Comparison of ENCODE assay signal across 1 cellular context in the genomic region with DNA sequence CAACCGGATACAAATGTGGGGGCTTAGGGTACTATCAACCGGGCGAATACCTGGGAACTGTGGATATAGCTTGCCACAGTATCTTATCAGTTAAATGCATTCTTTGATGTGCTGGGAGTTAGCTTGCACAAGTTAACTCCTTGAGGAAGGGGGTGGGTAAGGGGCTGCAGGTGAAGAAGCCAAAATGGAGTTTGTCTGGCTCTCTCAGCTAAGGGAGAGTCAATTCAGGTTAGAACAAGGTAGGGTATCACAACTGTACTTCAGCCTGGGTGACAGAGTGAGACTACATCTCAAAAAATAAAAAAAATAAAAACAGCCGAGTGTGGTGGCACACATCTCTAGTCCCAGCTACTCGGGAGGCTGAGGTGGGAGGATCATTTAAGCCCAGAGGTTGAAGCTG.
TF ChIP-seq lines count a peak whose summit lies in the region.

No MANE protein-coding gene starts in this region.

TF ChIP-seq in K562, 482 proteins besides CTCF, POLR2A, EP300 and RAD21 (continued from another document and continues in another):
- TF ChIP-seq, protein P1, sequence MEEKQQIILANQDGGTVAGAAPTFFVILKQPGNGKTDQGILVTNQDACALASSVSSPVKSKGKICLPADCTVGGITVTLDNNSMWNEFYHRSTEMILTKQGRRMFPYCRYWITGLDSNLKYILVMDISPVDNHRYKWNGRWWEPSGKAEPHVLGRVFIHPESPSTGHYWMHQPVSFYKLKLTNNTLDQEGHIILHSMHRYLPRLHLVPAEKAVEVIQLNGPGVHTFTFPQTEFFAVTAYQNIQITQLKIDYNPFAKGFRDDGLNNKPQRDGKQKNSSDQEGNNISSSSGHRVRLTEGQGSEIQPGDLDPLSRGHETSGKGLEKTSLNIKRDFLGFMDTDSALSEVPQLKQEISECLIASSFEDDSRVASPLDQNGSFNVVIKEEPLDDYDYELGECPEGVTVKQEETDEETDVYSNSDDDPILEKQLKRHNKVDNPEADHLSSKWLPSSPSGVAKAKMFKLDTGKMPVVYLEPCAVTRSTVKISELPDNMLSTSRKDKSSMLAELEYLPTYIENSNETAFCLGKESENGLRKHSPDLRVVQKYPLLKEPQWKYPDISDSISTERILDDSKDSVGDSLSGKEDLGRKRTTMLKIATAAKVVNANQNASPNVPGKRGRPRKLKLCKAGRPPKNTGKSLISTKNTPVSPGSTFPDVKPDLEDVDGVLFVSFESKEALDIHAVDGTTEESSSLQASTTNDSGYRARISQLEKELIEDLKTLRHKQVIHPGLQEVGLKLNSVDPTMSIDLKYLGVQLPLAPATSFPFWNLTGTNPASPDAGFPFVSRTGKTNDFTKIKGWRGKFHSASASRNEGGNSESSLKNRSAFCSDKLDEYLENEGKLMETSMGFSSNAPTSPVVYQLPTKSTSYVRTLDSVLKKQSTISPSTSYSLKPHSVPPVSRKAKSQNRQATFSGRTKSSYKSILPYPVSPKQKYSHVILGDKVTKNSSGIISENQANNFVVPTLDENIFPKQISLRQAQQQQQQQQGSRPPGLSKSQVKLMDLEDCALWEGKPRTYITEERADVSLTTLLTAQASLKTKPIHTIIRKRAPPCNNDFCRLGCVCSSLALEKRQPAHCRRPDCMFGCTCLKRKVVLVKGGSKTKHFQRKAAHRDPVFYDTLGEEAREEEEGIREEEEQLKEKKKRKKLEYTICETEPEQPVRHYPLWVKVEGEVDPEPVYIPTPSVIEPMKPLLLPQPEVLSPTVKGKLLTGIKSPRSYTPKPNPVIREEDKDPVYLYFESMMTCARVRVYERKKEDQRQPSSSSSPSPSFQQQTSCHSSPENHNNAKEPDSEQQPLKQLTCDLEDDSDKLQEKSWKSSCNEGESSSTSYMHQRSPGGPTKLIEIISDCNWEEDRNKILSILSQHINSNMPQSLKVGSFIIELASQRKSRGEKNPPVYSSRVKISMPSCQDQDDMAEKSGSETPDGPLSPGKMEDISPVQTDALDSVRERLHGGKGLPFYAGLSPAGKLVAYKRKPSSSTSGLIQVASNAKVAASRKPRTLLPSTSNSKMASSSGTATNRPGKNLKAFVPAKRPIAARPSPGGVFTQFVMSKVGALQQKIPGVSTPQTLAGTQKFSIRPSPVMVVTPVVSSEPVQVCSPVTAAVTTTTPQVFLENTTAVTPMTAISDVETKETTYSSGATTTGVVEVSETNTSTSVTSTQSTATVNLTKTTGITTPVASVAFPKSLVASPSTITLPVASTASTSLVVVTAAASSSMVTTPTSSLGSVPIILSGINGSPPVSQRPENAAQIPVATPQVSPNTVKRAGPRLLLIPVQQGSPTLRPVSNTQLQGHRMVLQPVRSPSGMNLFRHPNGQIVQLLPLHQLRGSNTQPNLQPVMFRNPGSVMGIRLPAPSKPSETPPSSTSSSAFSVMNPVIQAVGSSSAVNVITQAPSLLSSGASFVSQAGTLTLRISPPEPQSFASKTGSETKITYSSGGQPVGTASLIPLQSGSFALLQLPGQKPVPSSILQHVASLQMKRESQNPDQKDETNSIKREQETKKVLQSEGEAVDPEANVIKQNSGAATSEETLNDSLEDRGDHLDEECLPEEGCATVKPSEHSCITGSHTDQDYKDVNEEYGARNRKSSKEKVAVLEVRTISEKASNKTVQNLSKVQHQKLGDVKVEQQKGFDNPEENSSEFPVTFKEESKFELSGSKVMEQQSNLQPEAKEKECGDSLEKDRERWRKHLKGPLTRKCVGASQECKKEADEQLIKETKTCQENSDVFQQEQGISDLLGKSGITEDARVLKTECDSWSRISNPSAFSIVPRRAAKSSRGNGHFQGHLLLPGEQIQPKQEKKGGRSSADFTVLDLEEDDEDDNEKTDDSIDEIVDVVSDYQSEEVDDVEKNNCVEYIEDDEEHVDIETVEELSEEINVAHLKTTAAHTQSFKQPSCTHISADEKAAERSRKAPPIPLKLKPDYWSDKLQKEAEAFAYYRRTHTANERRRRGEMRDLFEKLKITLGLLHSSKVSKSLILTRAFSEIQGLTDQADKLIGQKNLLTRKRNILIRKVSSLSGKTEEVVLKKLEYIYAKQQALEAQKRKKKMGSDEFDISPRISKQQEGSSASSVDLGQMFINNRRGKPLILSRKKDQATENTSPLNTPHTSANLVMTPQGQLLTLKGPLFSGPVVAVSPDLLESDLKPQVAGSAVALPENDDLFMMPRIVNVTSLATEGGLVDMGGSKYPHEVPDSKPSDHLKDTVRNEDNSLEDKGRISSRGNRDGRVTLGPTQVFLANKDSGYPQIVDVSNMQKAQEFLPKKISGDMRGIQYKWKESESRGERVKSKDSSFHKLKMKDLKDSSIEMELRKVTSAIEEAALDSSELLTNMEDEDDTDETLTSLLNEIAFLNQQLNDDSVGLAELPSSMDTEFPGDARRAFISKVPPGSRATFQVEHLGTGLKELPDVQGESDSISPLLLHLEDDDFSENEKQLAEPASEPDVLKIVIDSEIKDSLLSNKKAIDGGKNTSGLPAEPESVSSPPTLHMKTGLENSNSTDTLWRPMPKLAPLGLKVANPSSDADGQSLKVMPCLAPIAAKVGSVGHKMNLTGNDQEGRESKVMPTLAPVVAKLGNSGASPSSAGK (IDR thresholded peaks at IDR 0.05): no peak
- no peak for TF ChIP-seq PML (IDR thresholded peaks at IDR 0.05; ENCODE audit: low read length)
- no peak for TF ChIP-seq ILF3 (IDR thresholded peaks at IDR 0.05; ENCODE audit: borderline replicate concordance)
- TF ChIP-seq, protein P2, sequence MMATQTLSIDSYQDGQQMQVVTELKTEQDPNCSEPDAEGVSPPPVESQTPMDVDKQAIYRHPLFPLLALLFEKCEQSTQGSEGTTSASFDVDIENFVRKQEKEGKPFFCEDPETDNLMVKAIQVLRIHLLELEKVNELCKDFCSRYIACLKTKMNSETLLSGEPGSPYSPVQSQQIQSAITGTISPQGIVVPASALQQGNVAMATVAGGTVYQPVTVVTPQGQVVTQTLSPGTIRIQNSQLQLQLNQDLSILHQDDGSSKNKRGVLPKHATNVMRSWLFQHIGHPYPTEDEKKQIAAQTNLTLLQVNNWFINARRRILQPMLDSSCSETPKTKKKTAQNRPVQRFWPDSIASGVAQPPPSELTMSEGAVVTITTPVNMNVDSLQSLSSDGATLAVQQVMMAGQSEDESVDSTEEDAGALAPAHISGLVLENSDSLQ (IDR thresholded peaks at IDR 0.05): no peak
- TF ChIP-seq FOXA3 (CRISPR knock-in tag; conservative IDR thresholded peaks at IDR 0.05 in 1 of 2, IDR thresholded peaks at IDR 0.05 in 1 of 2): no peak
- no peak for TF ChIP-seq U2AF2 (optimal IDR thresholded peaks at IDR 0.05; ENCODE audit: low read depth, low read length)
- no peak for TF ChIP-seq BRCA1 (IDR thresholded peaks at IDR 0.05)
- no peak for TF ChIP-seq BRCA1 (CRISPR knock-in tag; IDR thresholded peaks at IDR 0.05)
- TF ChIP-seq, protein P3, sequence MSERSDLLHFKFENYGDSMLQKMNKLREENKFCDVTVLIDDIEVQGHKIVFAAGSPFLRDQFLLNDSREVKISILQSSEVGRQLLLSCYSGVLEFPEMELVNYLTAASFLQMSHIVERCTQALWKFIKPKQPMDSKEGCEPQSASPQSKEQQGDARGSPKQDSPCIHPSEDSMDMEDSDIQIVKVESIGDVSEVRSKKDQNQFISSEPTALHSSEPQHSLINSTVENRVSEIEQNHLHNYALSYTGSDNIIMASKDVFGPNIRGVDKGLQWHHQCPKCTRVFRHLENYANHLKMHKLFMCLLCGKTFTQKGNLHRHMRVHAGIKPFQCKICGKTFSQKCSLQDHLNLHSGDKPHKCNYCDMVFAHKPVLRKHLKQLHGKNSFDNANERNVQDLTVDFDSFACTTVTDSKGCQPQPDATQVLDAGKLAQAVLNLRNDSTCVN (CRISPR knock-in tag; IDR thresholded peaks at IDR 0.05): no peak; the same call in 1 of the 2 replicates
- TF ChIP-seq CXXC5 (CRISPR knock-in tag; IDR thresholded peaks at IDR 0.05): peak; percentile 67
- TF ChIP-seq, protein P4, sequence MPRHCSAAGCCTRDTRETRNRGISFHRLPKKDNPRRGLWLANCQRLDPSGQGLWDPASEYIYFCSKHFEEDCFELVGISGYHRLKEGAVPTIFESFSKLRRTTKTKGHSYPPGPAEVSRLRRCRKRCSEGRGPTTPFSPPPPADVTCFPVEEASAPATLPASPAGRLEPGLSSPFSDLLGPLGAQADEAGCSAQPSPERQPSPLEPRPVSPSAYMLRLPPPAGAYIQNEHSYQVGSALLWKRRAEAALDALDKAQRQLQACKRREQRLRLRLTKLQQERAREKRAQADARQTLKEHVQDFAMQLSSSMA (CRISPR knock-in tag; IDR thresholded peaks at IDR 0.05): no peak
- no peak for TF ChIP-seq SMARCA5 (IDR thresholded peaks at IDR 0.05)
- no peak for TF ChIP-seq HDAC6 (IDR thresholded peaks at IDR 0.05; ENCODE audit: low read depth, low read length)
- TF ChIP-seq NCOA4 (IDR thresholded peaks at IDR 0.05; ENCODE audit: partially characterized antibody): no peak
- TF ChIP-seq, protein P5, sequence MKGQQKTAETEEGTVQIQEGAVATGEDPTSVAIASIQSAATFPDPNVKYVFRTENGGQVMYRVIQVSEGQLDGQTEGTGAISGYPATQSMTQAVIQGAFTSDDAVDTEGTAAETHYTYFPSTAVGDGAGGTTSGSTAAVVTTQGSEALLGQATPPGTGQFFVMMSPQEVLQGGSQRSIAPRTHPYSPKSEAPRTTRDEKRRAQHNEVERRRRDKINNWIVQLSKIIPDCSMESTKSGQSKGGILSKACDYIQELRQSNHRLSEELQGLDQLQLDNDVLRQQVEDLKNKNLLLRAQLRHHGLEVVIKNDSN (CRISPR knock-in tag; IDR thresholded peaks at IDR 0.05): no peak
- TF ChIP-seq SNRNP70 (optimal IDR thresholded peaks at IDR 0.05; ENCODE audit: low read depth, low read length): no peak
- TF ChIP-seq ZNF184 (CRISPR knock-in tag; IDR thresholded peaks at IDR 0.05): no peak
- no peak for TF ChIP-seq NFATC3 (IDR thresholded peaks at IDR 0.05)
- peak; percentile 70; the same call in 1 of the 2 replicates for TF ChIP-seq PYGO2 (tag; IDR thresholded peaks at IDR 0.05)
- TF ChIP-seq, protein P6, sequence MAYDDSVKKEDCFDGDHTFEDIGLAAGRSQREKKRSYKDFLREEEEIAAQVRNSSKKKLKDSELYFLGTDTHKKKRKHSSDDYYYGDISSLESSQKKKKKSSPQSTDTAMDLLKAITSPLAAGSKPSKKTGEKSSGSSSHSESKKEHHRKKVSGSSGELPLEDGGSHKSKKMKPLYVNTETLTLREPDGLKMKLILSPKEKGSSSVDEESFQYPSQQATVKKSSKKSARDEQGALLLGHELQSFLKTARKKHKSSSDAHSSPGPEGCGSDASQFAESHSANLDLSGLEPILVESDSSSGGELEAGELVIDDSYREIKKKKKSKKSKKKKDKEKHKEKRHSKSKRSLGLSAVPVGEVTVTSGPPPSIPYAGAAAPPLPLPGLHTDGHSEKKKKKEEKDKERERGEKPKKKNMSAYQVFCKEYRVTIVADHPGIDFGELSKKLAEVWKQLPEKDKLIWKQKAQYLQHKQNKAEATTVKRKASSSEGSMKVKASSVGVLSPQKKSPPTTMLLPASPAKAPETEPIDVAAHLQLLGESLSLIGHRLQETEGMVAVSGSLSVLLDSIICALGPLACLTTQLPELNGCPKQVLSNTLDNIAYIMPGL (CRISPR knock-in tag; IDR thresholded peaks at IDR 0.05): no peak
- peak; percentile 80 for TF ChIP-seq PTRF (tag; IDR thresholded peaks at IDR 0.05)
- TF ChIP-seq ZNF311 (CRISPR knock-in tag; IDR thresholded peaks at IDR 0.05): 0 out of 2 replicates have a peak, but pooled peaks have one; percentile 86
- TF ChIP-seq STAT5A (IDR thresholded peaks at IDR 0.05; ENCODE audit: borderline replicate concordance, low read length): no peak
- no peak for TF ChIP-seq ZNF696 (CRISPR knock-in tag; conservative IDR thresholded peaks at IDR 0.05)
- no peak for TF ChIP-seq ZZZ3 (IDR thresholded peaks at IDR 0.05)
- TF ChIP-seq ZSCAN29 (IDR thresholded peaks at IDR 0.05): no peak
- no peak for TF ChIP-seq ZNF507 (tag; conservative IDR thresholded peaks at IDR 0.05)
- no peak for TF ChIP-seq BRD4 (IDR thresholded peaks at IDR 0.05)
- TF ChIP-seq MAFF (IDR thresholded peaks at IDR 0.05; ENCODE audit: low read length): no peak
- TF ChIP-seq GTF2E2 (tag; IDR thresholded peaks at IDR 0.05): no peak
- no peak for TF ChIP-seq KLF16 (IDR thresholded peaks at IDR 0.05)
- no peak for TF ChIP-seq ARHGAP35 (IDR thresholded peaks at IDR 0.05; ENCODE audit: partially characterized antibody)
- peak in 1 of 2 experiments; percentile 63; a peak in 1 of 4 replicates for TF ChIP-seq TEAD1 (CRISPR knock-in tag; IDR thresholded peaks at IDR 0.05)
- no peak for TF ChIP-seq OTX1 (CRISPR knock-in tag; IDR thresholded peaks at IDR 0.05)
- TF ChIP-seq RBFOX2 (IDR thresholded peaks at IDR 0.05; ENCODE audit: low read depth, low read length): no peak
- no peak for TF ChIP-seq JUNB (CRISPR knock-in tag; conservative IDR thresholded peaks at IDR 0.05)
- no peak for TF ChIP-seq SOX6 (IDR thresholded peaks at IDR 0.05)
- TF ChIP-seq, protein P7, sequence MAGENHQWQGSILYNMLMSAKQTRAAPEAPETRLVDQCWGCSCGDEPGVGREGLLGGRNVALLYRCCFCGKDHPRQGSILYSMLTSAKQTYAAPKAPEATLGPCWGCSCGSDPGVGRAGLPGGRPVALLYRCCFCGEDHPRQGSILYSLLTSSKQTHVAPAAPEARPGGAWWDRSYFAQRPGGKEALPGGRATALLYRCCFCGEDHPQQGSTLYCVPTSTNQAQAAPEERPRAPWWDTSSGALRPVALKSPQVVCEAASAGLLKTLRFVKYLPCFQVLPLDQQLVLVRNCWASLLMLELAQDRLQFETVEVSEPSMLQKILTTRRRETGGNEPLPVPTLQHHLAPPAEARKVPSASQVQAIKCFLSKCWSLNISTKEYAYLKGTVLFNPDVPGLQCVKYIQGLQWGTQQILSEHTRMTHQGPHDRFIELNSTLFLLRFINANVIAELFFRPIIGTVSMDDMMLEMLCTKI (IDR thresholded peaks at IDR 0.05; ENCODE audit: partially characterized antibody): no peak
- TF ChIP-seq NR2C2 (CRISPR knock-in tag; IDR thresholded peaks at IDR 0.05): no peak
- TF ChIP-seq NR2C2 (tag; IDR thresholded peaks at IDR 0.05): no peak; the same call in 1 of the 2 replicates
- TF ChIP-seq ZNF232 (CRISPR knock-in tag; IDR thresholded peaks at IDR 0.05): no peak
- no peak for TF ChIP-seq ARNT (IDR thresholded peaks at IDR 0.05)
- no peak for TF ChIP-seq TARDBP (IDR thresholded peaks at IDR 0.05)
- no peak for TF ChIP-seq CSDE1 (IDR thresholded peaks at IDR 0.05)
- TF ChIP-seq TFAM (CRISPR knock-in tag; conservative IDR thresholded peaks at IDR 0.05): no peak
- TF ChIP-seq, protein P8, sequence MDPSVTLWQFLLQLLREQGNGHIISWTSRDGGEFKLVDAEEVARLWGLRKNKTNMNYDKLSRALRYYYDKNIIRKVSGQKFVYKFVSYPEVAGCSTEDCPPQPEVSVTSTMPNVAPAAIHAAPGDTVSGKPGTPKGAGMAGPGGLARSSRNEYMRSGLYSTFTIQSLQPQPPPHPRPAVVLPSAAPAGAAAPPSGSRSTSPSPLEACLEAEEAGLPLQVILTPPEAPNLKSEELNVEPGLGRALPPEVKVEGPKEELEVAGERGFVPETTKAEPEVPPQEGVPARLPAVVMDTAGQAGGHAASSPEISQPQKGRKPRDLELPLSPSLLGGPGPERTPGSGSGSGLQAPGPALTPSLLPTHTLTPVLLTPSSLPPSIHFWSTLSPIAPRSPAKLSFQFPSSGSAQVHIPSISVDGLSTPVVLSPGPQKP (CRISPR knock-in tag; IDR thresholded peaks at IDR 0.05): no peak
- peak; percentile 88; the same call in 1 of the 2 replicates for TF ChIP-seq DMBX1 (CRISPR knock-in tag; IDR thresholded peaks at IDR 0.05; ENCODE audit: borderline replicate concordance)
